In genomic region chr11:21390430-21390829, GRCh38 we compare ENCODE assay signal across 31 cellular contexts.
DNase-seq lines count a peak whose midpoint lies in the region; ATAC-seq, FAIRE-seq and TF ChIP-seq lines count a peak whose summit lies in the region.
"Had no signal": no experiment of that assay in that cellular context is flagged by ENCODE, and none has a peak within 500 bp of the region (broad histone marks: within the 10 kb centered on the region; RNA-seq: fewer than 3 reads in every experiment).

No MANE protein-coding gene starts in this region.

- TF ChIP-seq CTCF in HepG2 (CRISPR knock-in tag; IDR thresholded peaks at IDR 0.05) (no peak), right lobe of liver (IDR thresholded peaks at IDR 0.05) (no peak)

- WGBS in HepG2 (ENCODE audit: low lambda C conversion rate): 13% methylated on average over 5 of the region's 5 CpGs
- 82% methylated on average over 5 of the region's 5 CpGs for WGBS in right lobe of liver (ENCODE audit: insufficient coverage, low coverage, low lambda C conversion rate, missing lambda C conversion rate)

- H3K9ac ChIP-seq in HepG2 (ENCODE audit: insufficient read depth, low read depth, low read length): no peak overlapping the region
- H3K9ac ChIP-seq: BLaER1; BLaER1 treated with 17β-estradiol and CSF1 and Interleukin-3, amounts not matched to agents 10 nM and 100 nM had no signal

- H4K20me1 ChIP-seq in HepG2 (ENCODE audit: insufficient read depth, low read length): no peaks in the 10 kb centered on the region
- H4K20me1 ChIP-seq: BLaER1; BLaER1 treated with 17β-estradiol and CSF1 and Interleukin-3, amounts not matched to agents 10 nM and 100 nM had no signal

- H3K36me3 ChIP-seq in HepG2 (replicated peaks in 1 of 2; ENCODE audit: control insufficient read depth in 1 of 2, insufficient read depth in 2 of 2, low read length in 2 of 2): no peaks in the 10 kb centered on the region
- H3K36me3 ChIP-seq in right lobe of liver: no peaks in the 10 kb centered on the region
- H3K36me3 ChIP-seq: BE2C; BLaER1; BLaER1 treated with 17β-estradiol and CSF1 and Interleukin-3, amounts not matched to agents 10 nM and 100 nM had no signal

- ATAC-seq in HepG2 (no peak), right lobe of liver (no peak)
- ATAC-seq: A549; CD8-positive, alpha-beta T cell had no signal

- no peak for TF ChIP-seq POLR2A in HepG2 (IDR thresholded peaks at IDR 0.05; ENCODE audit: insufficient read depth in 1 of 2, low read depth in 2 of 2, low read length in 2 of 2)
- TF ChIP-seq POLR2A in right lobe of liver (IDR thresholded peaks at IDR 0.05): no peak

- H3K4me3 ChIP-seq in HepG2 (replicated peaks in 1 of 3; ENCODE audit: insufficient read depth in 1 of 3, low read depth in 2 of 3, low read length in 3 of 3): no peak overlapping the region
- no peak overlapping the region for H3K4me3 ChIP-seq in right lobe of liver
- H3K4me3 ChIP-seq: A549; BLaER1; BLaER1 treated with 17β-estradiol and CSF1 and Interleukin-3, amounts not matched to agents 10 nM and 100 nM had no signal

- in situ Hi-C loops in HepG2 (cut with HindIII; ENCODE audit: extremely low pct_ligation_motif_present, low pct_unique_long_range_greater_than_20kb): no loop called here

- no peak for FAIRE-seq in HepG2 (lab: Jason Lieb, UNC)
- peak; percentile 36 for FAIRE-seq in islet of Langerhans (lab: Jason Lieb, UNC)
- FAIRE-seq: A204.1, A549, D721Med had no signal

- CTCF ChIA-PET in HepG2 (lab: Yijun Ruan, JAX; ENCODE audit: low intra/inter-chr PET ratio, low total read pairs): no interaction called here

- H3K4me1 ChIP-seq in HepG2 (ENCODE audit: insufficient read depth, low read length) (no peaks in the 10 kb centered on the region), right lobe of liver (no peaks in the 10 kb centered on the region)
- H3K4me1 ChIP-seq: A549; BE2C; BLaER1; BLaER1 treated with 17β-estradiol and CSF1 and Interleukin-3, amounts not matched to agents 10 nM and 100 nM; Caco-2 had no signal

- TF ChIP-seq EP300 in HepG2 (IDR thresholded peaks at IDR 0.05; ENCODE audit: low read depth in 2 of 2, low read length in 2 of 2): no peak
- no peak for TF ChIP-seq EP300 in HepG2 (CRISPR knock-in tag; IDR thresholded peaks at IDR 0.05; ENCODE audit: borderline replicate concordance)

- no peak for TF ChIP-seq RAD21 in HepG2 (CRISPR knock-in tag; IDR thresholded peaks at IDR 0.05)

- H3K27ac ChIP-seq in HepG2 (ENCODE audit: extremely low read length, insufficient read depth, low read length) (no peak overlapping the region), right lobe of liver (no peak overlapping the region)
- H3K27ac ChIP-seq: 22Rv1; A549; BLaER1; BLaER1 treated with 17β-estradiol and CSF1 and Interleukin-3, amounts not matched to agents 10 nM and 100 nM; C4-2B had no signal

- H3K27me3 ChIP-seq in HepG2 (ENCODE audit: control insufficient read depth in 1 of 2, insufficient read depth in 2 of 2, low read length in 2 of 2) (no peaks in the 10 kb centered on the region), right lobe of liver (no peaks in the 10 kb centered on the region)
- H3K27me3 ChIP-seq: BE2C; BLaER1; BLaER1 treated with 17β-estradiol and CSF1 and Interleukin-3, amounts not matched to agents 10 nM and 100 nM had no signal

- DNase-seq in HepG2 (ENCODE audit: low spot score): no peak
- DNase-seq in right lobe of liver: no peak
- DNase-seq in activated CD4-positive, CD25-positive, alpha-beta regulatory T cell (lab: John Stamatoyannopoulos, UW): no peak
- DNase-seq: 8988T; ACHN; AML-193; BE2C; C1 segment of cervical spinal cord; Caco-2; Calu3; CD4-positive, alpha-beta memory T cell; CD4-positive, alpha-beta T cell; CD4-positive, CD25-positive, alpha-beta regulatory T cell; CD8-positive, alpha-beta memory T cell; CD8-positive, alpha-beta T cell; COR-L47; DMS 273 treated with DMSO at 0.1 percent for 48 hours; DMS153; DMS53; DMS79; DMS79 treated with DMSO at 0.1 percent for 48 hours; DND-41; EL had no signal

- intact Hi-C loops in HepG2 (cut with micrococcal nuclease; ENCODE audit: unreplicated experiment) (no loop called here), right lobe of liver (cut with DNase I) (no loop called here)

- BruUV-seq in HepG2 (replicated peaks; lab: Mats Ljungman, UMichigan): no TSS peak

- H3K79me2 ChIP-seq in HepG2 (ENCODE audit: insufficient read depth, low read length): no peaks in the 10 kb centered on the region

- H3K9me3 ChIP-seq in HepG2 (ENCODE audit: low read length) (no peaks in the 10 kb centered on the region), right lobe of liver (peaks cover 0 to 2% (median 0%) of the 10 kb centered on the region in 4 donors)
- H3K9me3 ChIP-seq: A549, BE2C, BLaER1, Caco-2 had no signal

- H3K4me2 ChIP-seq in HepG2 (ENCODE audit: low read depth, low read length): no peak overlapping the region
- H3K4me2 ChIP-seq: A549; BLaER1; BLaER1 treated with 17β-estradiol and CSF1 and Interleukin-3, amounts not matched to agents 10 nM and 100 nM had no signal

- H2AFZ ChIP-seq in HepG2 (ENCODE audit: low read length): no peak overlapping the region

- POLR2A ChIA-PET in HepG2 (lab: Yijun Ruan, JAX): no interaction called here

TF ChIP-seq in HepG2, 621 proteins besides CTCF, POLR2A, EP300 and RAD21:
- TF ChIP-seq MAFF (IDR thresholded peaks at IDR 0.05; ENCODE audit: low read depth, low read length): peak; percentile 50; the same call in 1 of the 2 replicates
- TF ChIP-seq ZFP36L1 (CRISPR knock-in tag; IDR thresholded peaks at IDR 0.05): no peak
- TF ChIP-seq ZNF350 (CRISPR knock-in tag; IDR thresholded peaks at IDR 0.05; ENCODE audit: borderline replicate concordance, low read depth): no peak
- TF ChIP-seq ZNF513 (CRISPR knock-in tag; conservative IDR thresholded peaks at IDR 0.05): no peak
- TF ChIP-seq ZNF354B (CRISPR knock-in tag; IDR thresholded peaks at IDR 0.05): no peak
- peak; percentile 16 to 68; a peak in 3 of 4 replicates for TF ChIP-seq MAFK (conservative IDR thresholded peaks at IDR 0.05 in 1 of 2, IDR thresholded peaks at IDR 0.05 in 1 of 2; ENCODE audit: low read length in 2 of 2)
- TF ChIP-seq HMG20A (CRISPR knock-in tag; IDR thresholded peaks at IDR 0.05; ENCODE audit: borderline replicate concordance): no peak
